1 cellular context compared by ENCODE assay signal in the genomic region with DNA sequence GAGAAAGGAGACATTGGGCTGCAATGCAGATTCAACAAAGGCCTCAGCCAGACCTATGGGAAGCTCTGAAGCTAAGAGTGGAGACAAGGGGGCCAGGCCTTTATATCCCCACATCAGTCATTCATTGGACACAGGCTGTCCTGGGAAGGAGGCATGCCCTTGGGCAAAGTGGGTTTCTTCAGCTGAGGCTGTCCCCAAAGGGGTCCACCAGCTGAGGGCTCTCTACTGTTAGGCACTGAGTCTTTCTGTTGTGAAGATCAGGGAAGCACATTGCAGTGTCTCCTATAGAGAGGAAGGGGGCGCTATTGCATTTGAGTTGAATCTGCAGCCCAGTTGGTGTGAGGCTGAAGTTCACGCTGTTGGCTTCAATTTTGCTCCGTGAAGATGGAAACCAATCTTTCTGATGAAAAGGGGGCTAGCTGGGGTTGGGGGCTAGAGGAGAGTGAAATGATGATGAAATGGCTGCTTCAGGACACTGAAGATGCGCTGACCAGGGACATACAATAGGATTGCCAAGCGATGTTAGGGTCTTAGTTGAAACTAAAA.
TF ChIP-seq lines count a peak whose summit lies in the region.

No MANE protein-coding gene starts in this region.

TF ChIP-seq in IMR-90, 13 proteins besides CTCF, POLR2A, EP300 and RAD21:
- no peak for TF ChIP-seq BHLHE40 (IDR thresholded peaks at IDR 0.05; ENCODE audit: low read depth, low read length)
- no peak for TF ChIP-seq MAFK (IDR thresholded peaks at IDR 0.05; ENCODE audit: low read depth, low read length)
- TF ChIP-seq, protein P1, sequence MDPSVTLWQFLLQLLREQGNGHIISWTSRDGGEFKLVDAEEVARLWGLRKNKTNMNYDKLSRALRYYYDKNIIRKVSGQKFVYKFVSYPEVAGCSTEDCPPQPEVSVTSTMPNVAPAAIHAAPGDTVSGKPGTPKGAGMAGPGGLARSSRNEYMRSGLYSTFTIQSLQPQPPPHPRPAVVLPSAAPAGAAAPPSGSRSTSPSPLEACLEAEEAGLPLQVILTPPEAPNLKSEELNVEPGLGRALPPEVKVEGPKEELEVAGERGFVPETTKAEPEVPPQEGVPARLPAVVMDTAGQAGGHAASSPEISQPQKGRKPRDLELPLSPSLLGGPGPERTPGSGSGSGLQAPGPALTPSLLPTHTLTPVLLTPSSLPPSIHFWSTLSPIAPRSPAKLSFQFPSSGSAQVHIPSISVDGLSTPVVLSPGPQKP (IDR thresholded peaks at IDR 0.05; ENCODE audit: borderline replicate concordance, low read depth, low read length): no peak
- no peak for TF ChIP-seq MAZ (IDR thresholded peaks at IDR 0.05; ENCODE audit: borderline replicate concordance, low read depth, low read length)
- TF ChIP-seq, protein P2, sequence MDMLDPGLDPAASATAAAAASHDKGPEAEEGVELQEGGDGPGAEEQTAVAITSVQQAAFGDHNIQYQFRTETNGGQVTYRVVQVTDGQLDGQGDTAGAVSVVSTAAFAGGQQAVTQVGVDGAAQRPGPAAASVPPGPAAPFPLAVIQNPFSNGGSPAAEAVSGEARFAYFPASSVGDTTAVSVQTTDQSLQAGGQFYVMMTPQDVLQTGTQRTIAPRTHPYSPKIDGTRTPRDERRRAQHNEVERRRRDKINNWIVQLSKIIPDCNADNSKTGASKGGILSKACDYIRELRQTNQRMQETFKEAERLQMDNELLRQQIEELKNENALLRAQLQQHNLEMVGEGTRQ (IDR thresholded peaks at IDR 0.05; ENCODE audit: low read depth, low read length): no peak
- TF ChIP-seq FOS (IDR thresholded peaks at IDR 0.05; ENCODE audit: low read depth, low read length): no peak
- peak; percentile 69 for TF ChIP-seq SMC3 (IDR thresholded peaks at IDR 0.05; ENCODE audit: low read depth, low read length)
